Comparison of ENCODE assay signal across 1 cellular context in the genomic region with DNA sequence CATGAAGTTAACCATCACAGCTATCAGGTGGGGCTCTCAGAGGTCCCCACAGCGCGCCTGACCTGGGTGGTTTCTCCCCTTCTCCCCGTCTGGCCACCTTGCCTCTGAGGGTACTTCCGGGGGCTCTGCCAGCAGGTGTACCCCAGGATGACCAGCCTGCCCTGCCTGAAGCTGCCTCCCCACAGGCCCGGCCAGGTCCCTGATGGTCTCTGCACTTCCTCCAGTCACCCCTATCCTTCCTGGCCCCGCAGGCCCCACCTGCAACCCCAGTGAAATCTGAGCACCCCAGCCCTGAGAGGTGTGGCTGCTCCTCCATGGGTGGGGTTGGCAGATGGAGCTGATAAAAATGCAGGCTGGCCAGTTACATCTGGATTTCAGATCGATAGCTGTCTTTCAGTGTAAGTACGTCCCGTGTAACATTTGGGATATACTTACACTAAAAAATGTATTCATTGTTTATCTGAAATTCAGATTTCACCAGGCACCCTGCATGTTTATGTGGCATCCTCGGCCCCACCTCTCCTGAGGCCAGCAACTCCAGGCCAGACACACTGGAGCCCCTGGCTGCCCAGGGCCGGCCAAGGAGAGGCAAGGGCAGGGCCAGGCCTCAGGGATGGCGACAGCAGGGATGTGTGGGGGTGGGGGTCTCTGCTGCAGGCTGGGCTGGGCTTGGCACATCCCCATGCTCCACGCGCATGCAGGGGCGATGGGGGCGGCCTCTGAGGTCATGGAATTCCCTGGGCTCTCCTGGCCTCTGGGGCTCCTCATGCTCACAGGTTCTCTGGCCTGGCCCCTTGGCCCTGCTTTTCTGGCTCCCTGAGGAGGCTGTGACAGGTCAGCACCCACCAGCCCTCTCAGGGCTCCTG.
TF ChIP-seq lines count a peak whose summit lies in the region.

No MANE protein-coding gene starts in this region.

TF ChIP-seq in HepG2, 621 proteins besides CTCF, POLR2A, EP300 and RAD21 (continued from another document):
- TF ChIP-seq, protein P1, sequence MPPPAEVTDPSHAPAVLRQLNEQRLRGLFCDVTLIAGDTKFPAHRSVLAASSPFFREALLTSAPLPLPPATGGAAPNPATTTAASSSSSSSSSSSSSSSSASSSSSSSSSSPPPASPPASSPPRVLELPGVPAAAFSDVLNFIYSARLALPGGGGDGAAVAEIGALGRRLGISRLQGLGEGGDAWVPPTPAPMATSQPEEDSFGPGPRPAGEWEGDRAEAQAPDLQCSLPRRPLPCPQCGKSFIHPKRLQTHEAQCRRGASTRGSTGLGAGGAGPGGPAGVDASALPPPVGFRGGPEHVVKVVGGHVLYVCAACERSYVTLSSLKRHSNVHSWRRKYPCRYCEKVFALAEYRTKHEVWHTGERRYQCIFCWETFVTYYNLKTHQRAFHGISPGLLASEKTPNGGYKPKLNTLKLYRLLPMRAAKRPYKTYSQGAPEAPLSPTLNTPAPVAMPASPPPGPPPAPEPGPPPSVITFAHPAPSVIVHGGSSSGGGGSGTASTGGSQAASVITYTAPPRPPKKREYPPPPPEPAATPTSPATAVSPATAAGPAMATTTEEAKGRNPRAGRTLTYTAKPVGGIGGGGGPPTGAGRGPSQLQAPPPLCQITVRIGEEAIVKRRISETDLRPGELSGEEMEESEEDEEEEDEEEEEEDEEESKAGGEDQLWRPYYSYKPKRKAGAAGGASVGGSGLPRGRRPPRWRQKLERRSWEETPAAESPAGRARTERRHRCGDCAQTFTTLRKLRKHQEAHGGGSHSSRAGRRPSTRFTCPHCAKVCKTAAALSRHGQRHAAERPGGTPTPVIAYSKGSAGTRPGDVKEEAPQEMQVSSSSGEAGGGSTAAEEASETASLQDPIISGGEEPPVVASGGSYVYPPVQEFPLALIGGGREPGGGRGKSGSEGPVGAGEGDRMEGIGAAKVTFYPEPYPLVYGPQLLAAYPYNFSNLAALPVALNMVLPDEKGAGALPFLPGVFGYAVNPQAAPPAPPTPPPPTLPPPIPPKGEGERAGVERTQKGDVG (CRISPR knock-in tag; IDR thresholded peaks at IDR 0.05; ENCODE audit: borderline replicate concordance): 0 out of 2 replicates have a peak, but pooled peaks have one; percentile 28
- TF ChIP-seq TOE1 (CRISPR knock-in tag; IDR thresholded peaks at IDR 0.05): no peak
